Comparison of ENCODE assay signal across 8 cellular contexts in genomic region chr18:79393626-79394401, GRCh38. TPM values are rescaled to one million over a fixed set of nuclear protein-coding genes. Genes with fewer than 3 reads are reported as not detected.
DNase-seq lines count a peak whose midpoint lies in the region; ATAC-seq, FAIRE-seq and TF ChIP-seq lines count a peak whose summit lies in the region.

No MANE protein-coding gene starts in this region.

- H2AK5ac ChIP-seq in H1 (ENCODE audit: low read depth, low read length): no peak overlapping the region

- no peak overlapping the region for H2BK20ac ChIP-seq in H1 (ENCODE audit: low read length)

- H3K9me3 ChIP-seq in H1 (ENCODE audit: insufficient read depth in 2 of 2, low read depth in 1 of 2, low read length in 1 of 2) (no peaks in the 10 kb centered on the region), lung (ENCODE audit: control insufficient read depth in 2 of 2, insufficient read depth in 1 of 2, low read length in 1 of 2) (peaks cover 0 to 2% of the 10 kb centered on the region in 2 donors), stomach smooth muscle (ENCODE audit: control insufficient read depth in 2 of 2, low read length in 2 of 2) (no peaks in the 10 kb centered on the region)

- no peak overlapping the region for H3K14ac ChIP-seq in H1 (ENCODE audit: insufficient read length)

- no peaks in the 10 kb centered on the region for H3K79me2 ChIP-seq in H1 (ENCODE audit: control insufficient read depth in 1 of 2, insufficient read depth in 2 of 2, low read length in 2 of 2)

- H3K79me1 ChIP-seq in H1 (ENCODE audit: low read depth, low read length): no peaks in the 10 kb centered on the region

- ATAC-seq in lung (ENCODE audit: insufficient read depth, low FRiP score): peak; percentile 49
- no peak for ATAC-seq in GM18502 (IDR thresholded peaks at IDR 0.05; ENCODE audit: poor library complexity, unreplicated experiment)

- H3K9ac ChIP-seq in H1 (replicated peaks in 1 of 4; ENCODE audit: extremely low read depth in 1 of 4, low read depth in 3 of 4, low read length in 3 of 4) (no peak overlapping the region), stomach smooth muscle (ENCODE audit: low read length in 2 of 2) (peak overlapping the region; percentile 55 to 69)

- TF ChIP-seq RAD21 in H1 (IDR thresholded peaks at IDR 0.05 in 1 of 2, conservative IDR thresholded peaks at IDR 0.05 in 1 of 2; ENCODE audit: low read depth in 2 of 2, low read length in 2 of 2): no peak

- CTCF ChIA-PET in H1 (lab: Charles Lee; ENCODE audit: partially characterized antibody): interaction anchor here (1.0 to 8.9 kb wide), 4 partner anchors 14 to 130 kb away, joined by 3 to 62 read pairs (median 4); no protein-coding TSS in a partner anchor

- H3K4ac ChIP-seq in H1 (replicated peaks; ENCODE audit: insufficient read length, low read depth, low read length): no peak overlapping the region

- H3K27me3 ChIP-seq in H1 (replicated peaks in 1 of 4; ENCODE audit: control insufficient read depth in 3 of 4, extremely low read depth in 1 of 4, insufficient read depth in 3 of 4, low read length in 3 of 4): peaks cover 38 to 67% (median 58%) of the 10 kb centered on the region in 4 experiments
- H3K27me3 ChIP-seq in lung (ENCODE audit: control insufficient read depth, insufficient read depth): no peaks in the 10 kb centered on the region
- H3K27me3 ChIP-seq in stomach smooth muscle (ENCODE audit: control insufficient read depth in 1 of 2, insufficient read depth in 2 of 2, low read length in 2 of 2): peaks cover 0 to 2% of the 10 kb centered on the region in 2 donors

- H2BK5ac ChIP-seq in H1 (ENCODE audit: low read depth, low read length): no peak overlapping the region

- H3K4me2 ChIP-seq in H1 (ENCODE audit: insufficient read depth in 1 of 2, low read depth in 2 of 2, low read length in 2 of 2): peak overlapping the region; percentile 74 to 78

- FAIRE-seq in H1 (lab: Jason Lieb, UNC): no peak

- H4K20me1 ChIP-seq in H1 (replicated peaks in 1 of 2; ENCODE audit: control insufficient read depth in 1 of 2, insufficient read depth in 2 of 2, low read length in 2 of 2): peaks cover 2% of the 10 kb centered on the region in 2 experiments

- no peak overlapping the region for H3K18ac ChIP-seq in H1 (ENCODE audit: extremely low read depth, low read length)

- no peak overlapping the region for H4K8ac ChIP-seq in H1 (ENCODE audit: extremely low read depth, insufficient read depth, low read length)

- TF ChIP-seq EP300 in H1 (IDR thresholded peaks at IDR 0.05; ENCODE audit: borderline replicate concordance in 1 of 2, low read depth in 2 of 2, low read length in 2 of 2): no peak

- peak; percentile 77 for DNase-seq in activated effector memory CD4-positive, alpha-beta T cell treated with anti-CD3 and anti-CD28 coated beads, Interleukin-2, amount 50 U/mL, for 16 hours
- no peak for DNase-seq in activated effector memory CD4-positive, alpha-beta T cell treated with Interleukin-2 at 50 U/mL for 16 hours
- DNase-seq in NCI-H1105 (lab: John Stamatoyannopoulos, UW): peak; percentile 71
- DNase-seq in activated CD4-positive, alpha-beta T cell treated with anti-CD3 and anti-CD28 coated beads for 48 hours: peak; percentile 56
- DNase-seq in H1 (ENCODE audit: low read depth in 1 of 2, low spot score in 2 of 2): peak in 1 of 2 experiments; percentile 78
- DNase-seq in lung (ENCODE audit: low spot score): peak; percentile 91

- H3K4me1 ChIP-seq in H1 (replicated peaks in 1 of 4; ENCODE audit: control insufficient read depth in 3 of 4, insufficient read depth in 4 of 4, low read length in 3 of 4): peaks cover 0 to 12% (median 7%) of the 10 kb centered on the region in 4 experiments; a peak in 5 of 7 replicates
- H3K4me1 ChIP-seq in lung (ENCODE audit: control insufficient read depth in 2 of 2, insufficient read depth in 2 of 2, low read length in 2 of 2): peaks cover 2 to 9% of the 10 kb centered on the region in 2 donors
- peaks cover 34% of the 10 kb centered on the region for H3K4me1 ChIP-seq in stomach smooth muscle (ENCODE audit: control insufficient read depth, insufficient read depth, low read length)

- H4K5ac ChIP-seq in H1 (ENCODE audit: insufficient read length, low read depth, low read length): no peak overlapping the region

- no peak overlapping the region for H2AFZ ChIP-seq in H1 (ENCODE audit: low read length)

- TF ChIP-seq CTCF in H1 (IDR thresholded peaks at IDR 0.05; ENCODE audit: control extremely low read depth in 1 of 3, insufficient read depth in 1 of 3, low read depth in 1 of 3, low read length in 3 of 3) (no peak), lung (IDR thresholded peaks at IDR 0.05; ENCODE audit: control extremely low read depth, extremely low read depth) (no peak)

- H3K56ac ChIP-seq in H1 (replicated peaks; ENCODE audit: insufficient read length, low read depth, low read length): no peak overlapping the region

- H3K27ac ChIP-seq in H1 (ENCODE audit: low read depth, low read length): no peak overlapping the region
- peak overlapping the region; percentile 82 to 95 for H3K27ac ChIP-seq in lung (ENCODE audit: low read depth in 1 of 2, low read length in 1 of 2)
- H3K27ac ChIP-seq in stomach smooth muscle (ENCODE audit: low read length): peak overlapping the region; percentile 88

- H2BK120ac ChIP-seq in H1 (replicated peaks; ENCODE audit: low read depth, low read length): no peak overlapping the region

- H3K4me3 ChIP-seq in H1 (ENCODE audit: extremely low read depth in 1 of 4, insufficient read depth in 2 of 4, low read depth in 3 of 4, low read length in 4 of 4): peak overlapping the region; percentile 9 to 66 (median 30)
- peak overlapping the region; percentile 6 for H3K4me3 ChIP-seq in lung
- peak overlapping the region; percentile 62 to 70 for H3K4me3 ChIP-seq in stomach smooth muscle (ENCODE audit: low read length in 2 of 2)

- POLR2A ChIA-PET in H1 (lab: Charles Lee; ENCODE audit: partially characterized antibody): interaction anchor here (1.1 to 1.6 kb wide), 4 partner anchors 9 to 13 kb away, joined by 3 to 6 read pairs (median 3); no protein-coding TSS in a partner anchor

- H2BK15ac ChIP-seq in H1 (ENCODE audit: low read length): no peak overlapping the region

- no peaks in the 10 kb centered on the region; a peak in 1 of 8 replicates for H3K36me3 ChIP-seq in H1 (ENCODE audit: control insufficient read depth in 2 of 4, insufficient read depth in 4 of 4, low read length in 3 of 4)
- H3K36me3 ChIP-seq in lung (ENCODE audit: control insufficient read depth in 2 of 2, insufficient read depth in 2 of 2, low read length in 2 of 2): no peaks in the 10 kb centered on the region
- H3K36me3 ChIP-seq in stomach smooth muscle (ENCODE audit: control insufficient read depth in 2 of 2, insufficient read depth in 2 of 2, low read length in 2 of 2): no peaks in the 10 kb centered on the region

- H3K23me2 ChIP-seq in H1 (ENCODE audit: low read depth, low read length): peaks cover 2% of the 10 kb centered on the region; the same call in 1 of the 2 replicates

- no peak for TF ChIP-seq POLR2A in H1 (IDR thresholded peaks at IDR 0.05; ENCODE audit: control extremely low read depth in 1 of 2, low read depth in 2 of 2, low read length in 2 of 2)

- 1% methylated on average over 37 of the region's 67 CpGs; no CpG with 5 or more reads in 1 of the 2 experiments for WGBS in H1 (ENCODE audit: extremely low coverage in 1 of 2, insufficient coverage in 1 of 2, insufficient read length in 1 of 2, insufficient replicate concordance in 2 of 2, low coverage in 1 of 2, low lambda C conversion rate in 2 of 2, missing lambda C conversion rate in 1 of 2), 2 experiments
- WGBS in lung, 2 donors: 0 to 1% methylated on average over 52 to 67 of the region's 67 CpGs

- no peak overlapping the region for H2BK12ac ChIP-seq in H1 (ENCODE audit: low read depth, low read length)

- H3K23ac ChIP-seq in H1 (ENCODE audit: insufficient read length): no peak overlapping the region

- no peak overlapping the region for H4K91ac ChIP-seq in H1 (replicated peaks; ENCODE audit: insufficient read length, low read length)

TF ChIP-seq in H1, 55 proteins besides CTCF, POLR2A, EP300 and RAD21 (continues in another document):
- TF ChIP-seq GABPA (IDR thresholded peaks at IDR 0.05; ENCODE audit: borderline replicate concordance, insufficient read depth, low read length) (no peak), CHD2 (IDR thresholded peaks at IDR 0.05; ENCODE audit: low read length) (no peak), SP1 (IDR thresholded peaks at IDR 0.05; ENCODE audit: low read depth, low read length) (no peak), ZNF274 (IDR thresholded peaks at IDR 0.05; ENCODE audit: borderline replicate concordance, extremely low read depth, low read length) (no peak), HDAC2 (IDR thresholded peaks at IDR 0.05; ENCODE audit: borderline replicate concordance in 1 of 2, low read depth in 2 of 2, low read length in 2 of 2) (no peak), BCL11A (IDR thresholded peaks at IDR 0.05; ENCODE audit: low read depth in 2 of 2, low read length in 2 of 2) (no peak), YY1 (IDR thresholded peaks at IDR 0.05; ENCODE audit: low read depth, low read length) (no peak), CBX8 (IDR thresholded peaks at IDR 0.05; ENCODE audit: borderline replicate concordance, low read depth, low read length) (no peak), SIN3A (conservative IDR thresholded peaks at IDR 0.05 in 1 of 2, IDR thresholded peaks at IDR 0.05 in 1 of 2; ENCODE audit: low read depth in 1 of 2, low read length in 2 of 2) (peak in 1 of 2 experiments; percentile 38; a peak in 1 of 4 replicates), KDM4A (IDR thresholded peaks at IDR 0.05; ENCODE audit: low read depth, low read length, severe bottlenecking) (peak; percentile 36), KDM1A (IDR thresholded peaks at IDR 0.05; ENCODE audit: borderline replicate concordance, low read length) (no peak), RXRA (IDR thresholded peaks at IDR 0.05; ENCODE audit: insufficient read depth, low read depth, low read length) (no peak), EZH2 (IDR thresholded peaks at IDR 0.05; ENCODE audit: low read depth, low read length, severe bottlenecking) (peak; percentile 57), BRCA1 (IDR thresholded peaks at IDR 0.05; ENCODE audit: low read depth, low read length) (no peak), SUZ12 (IDR thresholded peaks at IDR 0.05; ENCODE audit: low read length) (peak; percentile 21; the same call in 1 of the 2 replicates)

RNA-seq across cellular contexts. Expression of gene NFATC1, which starts 1.9 kb away (rescaled TPM):
- total RNA-seq in H1 (2021; fragmentation: NEBNext Ultra II Directional; extraction: Animal tissue kit (Norgen Biotek cat#: 25700)): 6.6 and 6.8 TPM in 2 replicates
- 2.0 and 3.2 TPM in 2 replicates for polyA plus RNA-seq in H1 (2011; rRNA removed)
- polyA plus RNA-seq in H1 (2011; cell fraction: cytosol; rRNA removed): 1.4 TPM
- 4.2 TPM for polyA plus RNA-seq in H1 (2011; cell fraction: nucleus; rRNA removed)
- polyA plus RNA-seq in H1 (2012, experiment 1 of 2): 4.8 to 6.0 TPM (median 5.5 TPM) in 4 replicates
- polyA plus RNA-seq in H1 (2012, experiment 2 of 2): 4.5 TPM
- polyA plus RNA-seq in H1 (2013, experiment 1 of 2): 3.5 TPM
- polyA plus RNA-seq in H1 (2013, experiment 2 of 2): 3.6 TPM
- polyA minus RNA-seq in H1 (2011; rRNA and poly(A)+ RNA removed): 2.4 and 2.8 TPM in 2 replicates
- 7.3 TPM for polyA minus RNA-seq in H1 (2011; cell fraction: cytosol; rRNA and poly(A)+ RNA removed)
- polyA minus RNA-seq in H1 (2011; cell fraction: nucleus; rRNA and poly(A)+ RNA removed): 8.7 TPM
- total RNA-seq in lung: 10 to 100 TPM; 14.2 to 25.5 TPM
- polyA plus RNA-seq in lung: 10 to 100 TPM in 1 of 2 donors, 1 to 10 TPM in 1; 8.6 to 11.6 TPM

Comparison
In these comparisons a context has a peak if more than half of its experiments do, and no peak if none do; other contexts are left out.
1. H3K4me3 ChIP-seq: peak in every context shown above with its lines; median percentile 66 in stomach smooth muscle; 30 in H1; 6 in lung.
2. H3K9ac ChIP-seq: peak in stomach smooth muscle (2 of 2); none in H1 (0 of 4).